1 cellular context compared by ENCODE assay signal in the genomic region with DNA sequence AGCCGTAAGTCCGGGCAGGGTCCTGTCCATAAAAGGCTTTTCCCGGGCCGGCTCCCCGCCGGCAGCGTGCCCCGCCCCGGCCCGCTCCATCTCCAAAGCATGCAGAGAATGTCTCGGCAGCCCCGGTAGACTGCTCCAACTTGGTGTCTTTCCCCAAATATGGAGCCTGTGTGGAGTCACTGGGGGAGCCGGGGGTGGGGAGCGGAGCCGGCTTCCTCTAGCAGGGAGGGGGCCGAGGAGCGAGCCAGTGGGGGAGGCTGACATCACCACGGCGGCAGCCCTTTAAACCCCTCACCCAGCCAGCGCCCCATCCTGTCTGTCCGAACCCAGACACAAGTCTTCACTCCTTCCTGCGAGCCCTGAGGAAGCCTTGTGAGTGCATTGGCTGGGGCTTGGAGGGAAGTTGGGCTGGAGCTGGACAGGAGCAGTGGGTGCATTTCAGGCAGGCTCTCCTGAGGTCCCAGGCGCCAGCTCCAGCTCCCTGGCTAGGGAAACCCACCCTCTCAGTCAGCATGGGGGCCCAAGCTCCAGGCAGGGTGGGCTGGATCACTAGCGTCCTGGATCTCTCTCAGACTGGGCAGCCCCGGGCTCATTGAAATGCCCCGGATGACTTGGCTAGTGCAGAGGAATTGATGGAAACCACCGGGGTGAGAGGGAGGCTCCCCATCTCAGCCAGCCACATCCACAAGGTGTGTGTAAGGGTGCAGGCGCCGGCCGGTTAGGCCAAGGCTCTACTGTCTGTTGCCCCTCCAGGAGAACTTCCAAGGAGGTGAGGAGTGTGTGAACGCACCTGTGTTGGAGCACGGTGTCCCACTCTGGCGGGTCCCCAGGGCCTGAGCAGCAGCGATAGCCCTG.
TF ChIP-seq lines count a peak whose summit lies in the region.

A gene (plus strand): TSS at position 310 of the 855 bp plus-strand sequence. CDS start 3,644 bp downstream, outside the sequence.

TF ChIP-seq in GM23338, 12 proteins besides CTCF, POLR2A, EP300 and RAD21 (continued from another document):
- TF ChIP-seq, protein P1, sequence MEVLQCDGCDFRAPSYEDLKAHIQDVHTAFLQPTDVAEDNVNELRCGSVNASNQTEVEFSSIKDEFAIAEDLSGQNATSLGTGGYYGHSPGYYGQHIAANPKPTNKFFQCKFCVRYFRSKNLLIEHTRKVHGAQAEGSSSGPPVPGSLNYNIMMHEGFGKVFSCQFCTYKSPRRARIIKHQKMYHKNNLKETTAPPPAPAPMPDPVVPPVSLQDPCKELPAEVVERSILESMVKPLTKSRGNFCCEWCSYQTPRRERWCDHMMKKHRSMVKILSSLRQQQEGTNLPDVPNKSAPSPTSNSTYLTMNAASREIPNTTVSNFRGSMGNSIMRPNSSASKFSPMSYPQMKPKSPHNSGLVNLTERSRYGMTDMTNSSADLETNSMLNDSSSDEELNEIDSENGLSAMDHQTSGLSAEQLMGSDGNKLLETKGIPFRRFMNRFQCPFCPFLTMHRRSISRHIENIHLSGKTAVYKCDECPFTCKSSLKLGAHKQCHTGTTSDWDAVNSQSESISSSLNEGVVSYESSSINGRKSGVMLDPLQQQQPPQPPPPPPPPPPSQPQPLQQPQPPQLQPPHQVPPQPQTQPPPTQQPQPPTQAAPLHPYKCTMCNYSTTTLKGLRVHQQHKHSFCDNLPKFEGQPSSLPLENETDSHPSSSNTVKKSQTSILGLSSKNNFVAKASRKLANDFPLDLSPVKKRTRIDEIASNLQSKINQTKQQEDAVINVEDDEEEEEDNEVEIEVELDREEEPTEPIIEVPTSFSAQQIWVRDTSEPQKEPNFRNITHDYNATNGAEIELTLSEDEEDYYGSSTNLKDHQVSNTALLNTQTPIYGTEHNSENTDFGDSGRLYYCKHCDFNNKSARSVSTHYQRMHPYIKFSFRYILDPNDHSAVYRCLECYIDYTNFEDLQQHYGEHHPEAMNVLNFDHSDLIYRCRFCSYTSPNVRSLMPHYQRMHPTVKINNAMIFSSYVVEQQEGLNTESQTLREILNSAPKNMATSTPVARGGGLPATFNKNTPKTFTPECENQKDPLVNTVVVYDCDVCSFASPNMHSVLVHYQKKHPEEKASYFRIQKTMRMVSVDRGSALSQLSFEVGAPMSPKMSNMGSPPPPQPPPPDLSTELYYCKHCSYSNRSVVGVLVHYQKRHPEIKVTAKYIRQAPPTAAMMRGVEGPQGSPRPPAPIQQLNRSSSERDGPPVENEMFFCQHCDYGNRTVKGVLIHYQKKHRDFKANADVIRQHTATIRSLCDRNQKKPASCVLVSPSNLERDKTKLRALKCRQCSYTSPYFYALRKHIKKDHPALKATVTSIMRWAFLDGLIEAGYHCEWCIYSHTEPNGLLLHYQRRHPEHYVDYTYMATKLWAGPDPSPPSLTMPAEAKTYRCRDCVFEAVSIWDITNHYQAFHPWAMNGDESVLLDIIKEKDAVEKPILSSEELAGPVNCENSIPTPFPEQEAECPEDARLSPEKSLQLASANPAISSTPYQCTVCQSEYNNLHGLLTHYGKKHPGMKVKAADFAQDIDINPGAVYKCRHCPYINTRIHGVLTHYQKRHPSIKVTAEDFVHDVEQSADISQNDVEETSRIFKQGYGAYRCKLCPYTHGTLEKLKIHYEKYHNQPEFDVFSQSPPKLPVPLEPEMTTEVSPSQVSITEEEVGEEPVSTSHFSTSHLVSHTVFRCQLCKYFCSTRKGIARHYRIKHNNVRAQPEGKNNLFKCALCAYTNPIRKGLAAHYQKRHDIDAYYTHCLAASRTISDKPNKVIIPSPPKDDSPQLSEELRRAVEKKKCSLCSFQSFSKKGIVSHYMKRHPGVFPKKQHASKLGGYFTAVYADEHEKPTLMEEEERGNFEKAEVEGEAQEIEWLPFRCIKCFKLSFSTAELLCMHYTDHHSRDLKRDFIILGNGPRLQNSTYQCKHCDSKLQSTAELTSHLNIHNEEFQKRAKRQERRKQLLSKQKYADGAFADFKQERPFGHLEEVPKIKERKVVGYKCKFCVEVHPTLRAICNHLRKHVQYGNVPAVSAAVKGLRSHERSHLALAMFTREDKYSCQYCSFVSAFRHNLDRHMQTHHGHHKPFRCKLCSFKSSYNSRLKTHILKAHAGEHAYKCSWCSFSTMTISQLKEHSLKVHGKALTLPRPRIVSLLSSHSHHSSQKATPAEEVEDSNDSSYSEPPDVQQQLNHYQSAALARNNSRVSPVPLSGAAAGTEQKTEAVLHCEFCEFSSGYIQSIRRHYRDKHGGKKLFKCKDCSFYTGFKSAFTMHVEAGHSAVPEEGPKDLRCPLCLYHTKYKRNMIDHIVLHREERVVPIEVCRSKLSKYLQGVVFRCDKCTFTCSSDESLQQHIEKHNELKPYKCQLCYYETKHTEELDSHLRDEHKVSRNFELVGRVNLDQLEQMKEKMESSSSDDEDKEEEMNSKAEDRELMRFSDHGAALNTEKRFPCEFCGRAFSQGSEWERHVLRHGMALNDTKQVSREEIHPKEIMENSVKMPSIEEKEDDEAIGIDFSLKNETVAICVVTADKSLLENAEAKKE (CRISPR knock-in tag; IDR thresholded peaks at IDR 0.05), result no peak
- TF ChIP-seq ZNF114 (CRISPR knock-in tag; IDR thresholded peaks at IDR 0.05) (no peak), STAT1 (IDR thresholded peaks at IDR 0.05; ENCODE audit: unreplicated experiment) (no peak)
- TF ChIP-seq, protein P2, sequence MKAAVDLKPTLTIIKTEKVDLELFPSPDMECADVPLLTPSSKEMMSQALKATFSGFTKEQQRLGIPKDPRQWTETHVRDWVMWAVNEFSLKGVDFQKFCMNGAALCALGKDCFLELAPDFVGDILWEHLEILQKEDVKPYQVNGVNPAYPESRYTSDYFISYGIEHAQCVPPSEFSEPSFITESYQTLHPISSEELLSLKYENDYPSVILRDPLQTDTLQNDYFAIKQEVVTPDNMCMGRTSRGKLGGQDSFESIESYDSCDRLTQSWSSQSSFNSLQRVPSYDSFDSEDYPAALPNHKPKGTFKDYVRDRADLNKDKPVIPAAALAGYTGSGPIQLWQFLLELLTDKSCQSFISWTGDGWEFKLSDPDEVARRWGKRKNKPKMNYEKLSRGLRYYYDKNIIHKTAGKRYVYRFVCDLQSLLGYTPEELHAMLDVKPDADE (IDR thresholded peaks at IDR 0.05), result no peak
